Comparison of ENCODE assay signal across 11 cellular contexts in genomic region chr10:110068780-110069179, GRCh38.
DNase-seq lines count a peak whose midpoint lies in the region; ATAC-seq lines count a peak whose summit lies in the region.
"Had no signal": no experiment of that assay in that cellular context is flagged by ENCODE, and none has a peak within 500 bp of the region (broad histone marks: within the 10 kb centered on the region; RNA-seq: fewer than 3 reads in every experiment).

No MANE protein-coding gene starts in this region.

- 81 to 84% methylated on average over 7 of the region's 7 CpGs for WGBS in GM23248 (ENCODE audit: low coverage in 1 of 2, low lambda C conversion rate in 2 of 2, missing lambda C conversion rate in 2 of 2), 2 experiments

- H3K36me3 Mint-ChIP-seq in activated T-helper 17 cell treated with anti-CD3 and anti-CD28 coated beads, Interleukin-2, amount 50 U/mL, for 72 hours (ENCODE audit: low read depth), result no peaks in the 10 kb centered on the region
- peaks cover 0 to 3% (median 0%) of the 10 kb centered on the region in 3 donors for H3K36me3 Mint-ChIP-seq in naive thymus-derived CD8-positive, alpha-beta T cell

- H3F3A ChIP-seq in GM23248 (ENCODE audit: insufficient read depth), result peaks cover 14% of the 10 kb centered on the region

- H3K9ac ChIP-seq in BLaER1 treated with 17β-estradiol and CSF1 and Interleukin-3, amounts not matched to agents 10 nM and 100 nM, result peak overlapping the region in 10 of 11 experiments; percentile 52 to 80 (median 71); a peak in 19 of 22 replicates
- H3K9ac ChIP-seq in GM23248, result no peak overlapping the region

- H3K27me3 ChIP-seq in BLaER1 treated with 17β-estradiol and CSF1 and Interleukin-3, amounts not matched to agents 10 nM and 100 nM, result no peaks in the 10 kb centered on the region
- H3K27me3 ChIP-seq in GM23248 (replicated peaks; ENCODE audit: insufficient read depth), result no peaks in the 10 kb centered on the region
- no peaks in the 10 kb centered on the region for H3K27me3 ChIP-seq in H7 (ENCODE audit: control insufficient read depth, insufficient read depth, low read length)
- H3K27me3 ChIP-seq: left lung had no signal

- H3K27ac Mint-ChIP-seq in activated T-helper 17 cell treated with anti-CD3 and anti-CD28 coated beads, Interleukin-2, amount 50 U/mL, for 72 hours, result peak overlapping the region; percentile 77
- peak overlapping the region; percentile 84 to 98 (median 90) for H3K27ac Mint-ChIP-seq in naive thymus-derived CD8-positive, alpha-beta T cell

- no peak for ATAC-seq in activated T-helper 17 cell treated with anti-CD3 and anti-CD28 coated beads, Interleukin-2, amount 50 U/mL, for 72 hours (replicated peaks)
- ATAC-seq in naive thymus-derived CD8-positive, alpha-beta T cell, result no peak
- ATAC-seq in HG03045 (IDR thresholded peaks at IDR 0.05; ENCODE audit: unreplicated experiment) (no peak), HG02642 (IDR thresholded peaks at IDR 0.05; ENCODE audit: poor library complexity, unreplicated experiment) (no peak)

- peak overlapping the region; percentile 71 to 98 (median 91) for H3K27ac ChIP-seq in BLaER1 treated with 17β-estradiol and CSF1 and Interleukin-3, amounts not matched to agents 10 nM and 100 nM
- no peak overlapping the region for H3K27ac ChIP-seq in GM23248

- peaks cover 38% of the 10 kb centered on the region for H3K4me1 Mint-ChIP-seq in activated T-helper 17 cell treated with anti-CD3 and anti-CD28 coated beads, Interleukin-2, amount 50 U/mL, for 72 hours
- H3K4me1 Mint-ChIP-seq in naive thymus-derived CD8-positive, alpha-beta T cell, result peaks cover 38 to 98% (median 88%) of the 10 kb centered on the region in 4 donors

- H3K4me1 ChIP-seq in BLaER1 treated with 17β-estradiol and CSF1 and Interleukin-3, amounts not matched to agents 10 nM and 100 nM, result peaks cover 63 to 98% (median 88%) of the 10 kb centered on the region in 10 experiments
- peaks cover 35% of the 10 kb centered on the region for H3K4me1 ChIP-seq in GM23248 (ENCODE audit: insufficient read depth)

- POLR2A ChIA-PET in naive thymus-derived CD8-positive, alpha-beta T cell (lab: Charles Lee), result interaction anchor here (0.6 to 4.3 kb wide), 6 partner anchors 8 to 430 kb away, joined by 3 to 19 read pairs (median 4); partner anchors contain the start of gene ADD3

- peak overlapping the region; percentile 75 for H3K4me3 Mint-ChIP-seq in activated T-helper 17 cell treated with anti-CD3 and anti-CD28 coated beads, Interleukin-2, amount 50 U/mL, for 72 hours
- H3K4me3 Mint-ChIP-seq in naive thymus-derived CD8-positive, alpha-beta T cell, result peak overlapping the region; percentile 22 to 79 (median 57)

- no peak for DNase-seq in GM23248
- no peak for DNase-seq in naive thymus-derived CD8-positive, alpha-beta T cell
- DNase-seq in H7, result no peak
- DNase-seq in NCI-H526 (lab: John Stamatoyannopoulos, UW), result no peak
- DNase-seq: C1 segment of cervical spinal cord, left lung, NCI-H187 treated with DMSO at 0.1 percent for 48 hours had no signal

- peak overlapping the region; percentile 74 to 93 (median 80) for H3K4me2 ChIP-seq in BLaER1 treated with 17β-estradiol and CSF1 and Interleukin-3, amounts not matched to agents 10 nM and 100 nM
- peak overlapping the region; percentile 48 for H3K4me2 ChIP-seq in GM23248 (ENCODE audit: unreplicated experiment)

- peaks cover 0 to 12% (median 0%) of the 10 kb centered on the region in 11 experiments; a peak in 2 of 22 replicates for H3K36me3 ChIP-seq in BLaER1 treated with 17β-estradiol and CSF1 and Interleukin-3, amounts not matched to agents 10 nM and 100 nM
- H3K36me3 ChIP-seq in GM23248 (ENCODE audit: low read depth), result 0 out of 2 replicates have a peak, but pooled peaks cover 5% of the 10 kb centered on the region
- no peaks in the 10 kb centered on the region for H3K36me3 ChIP-seq in H7 (replicated peaks; ENCODE audit: control insufficient read depth, insufficient read depth, low read length)
- H3K36me3 ChIP-seq: left lung had no signal

- no peaks in the 10 kb centered on the region for H3K9me3 Mint-ChIP-seq in activated T-helper 17 cell treated with anti-CD3 and anti-CD28 coated beads, Interleukin-2, amount 50 U/mL, for 72 hours
- H3K9me3 Mint-ChIP-seq in naive thymus-derived CD8-positive, alpha-beta T cell, result no peaks in the 10 kb centered on the region

- H2AFZ ChIP-seq in GM23248, result no peak overlapping the region

- H4K20me1 ChIP-seq in BLaER1 treated with 17β-estradiol and CSF1 and Interleukin-3, amounts not matched to agents 10 nM and 100 nM, result no peaks in the 10 kb centered on the region
- no peaks in the 10 kb centered on the region for H4K20me1 ChIP-seq in GM23248 (ENCODE audit: insufficient read depth)

- peaks cover 98% of the 10 kb centered on the region for H3K79me2 ChIP-seq in GM23248 (ENCODE audit: insufficient read depth)

- peaks cover 0 to 15% (median 5%) of the 10 kb centered on the region in 11 experiments; a peak in 13 of 22 replicates for H3K9me3 ChIP-seq in BLaER1 treated with 17β-estradiol and CSF1 and Interleukin-3, amounts not matched to agents 10 nM and 100 nM (replicated peaks in 1 of 11)
- no peaks in the 10 kb centered on the region for H3K9me3 ChIP-seq in GM23248 (ENCODE audit: low read depth)
- H3K9me3 ChIP-seq: left lung had no signal

- in situ Hi-C loops in GM23248 (cut with MboI), result no loop called here

- H3K27me3 Mint-ChIP-seq in activated T-helper 17 cell treated with anti-CD3 and anti-CD28 coated beads, Interleukin-2, amount 50 U/mL, for 72 hours, result no peaks in the 10 kb centered on the region
- H3K27me3 Mint-ChIP-seq in naive thymus-derived CD8-positive, alpha-beta T cell, result no peaks in the 10 kb centered on the region

- peak overlapping the region in 5 of 10 experiments; percentile 3 to 38 (median 12); a peak in 4 of 20 replicates for H3K4me3 ChIP-seq in BLaER1 treated with 17β-estradiol and CSF1 and Interleukin-3, amounts not matched to agents 10 nM and 100 nM
- H3K4me3 ChIP-seq in GM23248 (no peak overlapping the region), H7 (ENCODE audit: insufficient read depth, low read depth, low read length) (no peak overlapping the region)
- H3K4me3 ChIP-seq: left lung had no signal

- no peaks in the 10 kb centered on the region for H3K9me2 ChIP-seq in GM23248 (ENCODE audit: insufficient read depth)
